Comparison of ENCODE assay signal across 1 cellular context in the genomic region with DNA sequence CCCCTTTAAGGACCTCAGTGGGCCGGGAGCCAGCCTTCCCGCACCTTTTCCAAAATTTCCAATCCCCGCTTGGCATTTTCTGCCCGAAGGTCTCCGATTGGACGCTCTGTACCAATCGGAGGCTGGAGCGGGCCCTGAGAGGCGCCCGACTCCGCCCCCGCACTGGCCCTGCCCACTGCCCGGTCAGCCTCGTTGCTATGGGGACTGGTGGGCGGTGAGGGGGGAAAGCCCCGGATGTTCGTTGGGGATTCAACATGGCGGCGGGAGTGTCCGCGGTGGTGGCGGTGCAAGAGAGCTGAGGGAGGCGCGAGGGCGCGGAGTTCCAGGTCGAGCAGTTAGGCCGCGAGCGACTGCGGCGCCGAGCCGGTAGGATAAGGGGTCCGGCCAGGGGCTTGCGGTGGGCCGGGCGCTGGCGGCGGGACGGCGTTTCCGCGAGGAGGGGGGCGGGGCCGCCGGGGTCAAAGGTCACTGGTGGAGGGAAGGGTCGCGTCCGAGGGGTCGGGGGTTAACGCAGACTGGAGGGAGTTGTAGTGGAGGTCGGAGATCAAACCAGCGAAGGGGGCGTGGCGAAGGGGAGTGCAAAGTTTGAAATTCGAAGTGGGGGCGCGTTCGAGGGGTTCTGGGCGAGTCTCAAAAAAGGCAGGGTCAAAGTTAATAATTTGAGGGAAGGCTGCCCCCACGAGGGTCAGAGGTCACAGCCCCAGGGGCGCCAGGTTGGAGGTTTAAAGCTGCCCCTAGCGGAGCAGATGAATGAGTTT.
TF ChIP-seq lines count a peak whose summit lies in the region.

PAK4 (plus strand) TSS at position 233 of the 758 bp plus-strand sequence. CDS start 43,768 bp downstream, outside the sequence.

TF ChIP-seq in K562, 482 proteins besides CTCF, POLR2A, EP300 and RAD21 (continued from another document and continues in another):
- TF ChIP-seq POLR2AphosphoS5 (IDR thresholded peaks at IDR 0.05; ENCODE audit: control insufficient read depth, insufficient read depth, low read depth, low read length): peak; percentile 72; the same call in 1 of the 2 replicates
- TF ChIP-seq E2F3 (CRISPR knock-in tag; IDR thresholded peaks at IDR 0.05): peak; percentile 71; the same call in 1 of the 2 replicates
- no peak for TF ChIP-seq CREB1 (IDR thresholded peaks at IDR 0.05)
- TF ChIP-seq CREB1 (CRISPR knock-in tag; IDR thresholded peaks at IDR 0.05): 0 out of 2 replicates have a peak, but pooled peaks have one; percentile 37
- peak; percentile 36; the same call in 1 of the 2 replicates for TF ChIP-seq DMBX1 (CRISPR knock-in tag; IDR thresholded peaks at IDR 0.05; ENCODE audit: borderline replicate concordance)
- no peak for TF ChIP-seq PURB (CRISPR knock-in tag; IDR thresholded peaks at IDR 0.05; ENCODE audit: low read depth)
- TF ChIP-seq, protein P1, sequence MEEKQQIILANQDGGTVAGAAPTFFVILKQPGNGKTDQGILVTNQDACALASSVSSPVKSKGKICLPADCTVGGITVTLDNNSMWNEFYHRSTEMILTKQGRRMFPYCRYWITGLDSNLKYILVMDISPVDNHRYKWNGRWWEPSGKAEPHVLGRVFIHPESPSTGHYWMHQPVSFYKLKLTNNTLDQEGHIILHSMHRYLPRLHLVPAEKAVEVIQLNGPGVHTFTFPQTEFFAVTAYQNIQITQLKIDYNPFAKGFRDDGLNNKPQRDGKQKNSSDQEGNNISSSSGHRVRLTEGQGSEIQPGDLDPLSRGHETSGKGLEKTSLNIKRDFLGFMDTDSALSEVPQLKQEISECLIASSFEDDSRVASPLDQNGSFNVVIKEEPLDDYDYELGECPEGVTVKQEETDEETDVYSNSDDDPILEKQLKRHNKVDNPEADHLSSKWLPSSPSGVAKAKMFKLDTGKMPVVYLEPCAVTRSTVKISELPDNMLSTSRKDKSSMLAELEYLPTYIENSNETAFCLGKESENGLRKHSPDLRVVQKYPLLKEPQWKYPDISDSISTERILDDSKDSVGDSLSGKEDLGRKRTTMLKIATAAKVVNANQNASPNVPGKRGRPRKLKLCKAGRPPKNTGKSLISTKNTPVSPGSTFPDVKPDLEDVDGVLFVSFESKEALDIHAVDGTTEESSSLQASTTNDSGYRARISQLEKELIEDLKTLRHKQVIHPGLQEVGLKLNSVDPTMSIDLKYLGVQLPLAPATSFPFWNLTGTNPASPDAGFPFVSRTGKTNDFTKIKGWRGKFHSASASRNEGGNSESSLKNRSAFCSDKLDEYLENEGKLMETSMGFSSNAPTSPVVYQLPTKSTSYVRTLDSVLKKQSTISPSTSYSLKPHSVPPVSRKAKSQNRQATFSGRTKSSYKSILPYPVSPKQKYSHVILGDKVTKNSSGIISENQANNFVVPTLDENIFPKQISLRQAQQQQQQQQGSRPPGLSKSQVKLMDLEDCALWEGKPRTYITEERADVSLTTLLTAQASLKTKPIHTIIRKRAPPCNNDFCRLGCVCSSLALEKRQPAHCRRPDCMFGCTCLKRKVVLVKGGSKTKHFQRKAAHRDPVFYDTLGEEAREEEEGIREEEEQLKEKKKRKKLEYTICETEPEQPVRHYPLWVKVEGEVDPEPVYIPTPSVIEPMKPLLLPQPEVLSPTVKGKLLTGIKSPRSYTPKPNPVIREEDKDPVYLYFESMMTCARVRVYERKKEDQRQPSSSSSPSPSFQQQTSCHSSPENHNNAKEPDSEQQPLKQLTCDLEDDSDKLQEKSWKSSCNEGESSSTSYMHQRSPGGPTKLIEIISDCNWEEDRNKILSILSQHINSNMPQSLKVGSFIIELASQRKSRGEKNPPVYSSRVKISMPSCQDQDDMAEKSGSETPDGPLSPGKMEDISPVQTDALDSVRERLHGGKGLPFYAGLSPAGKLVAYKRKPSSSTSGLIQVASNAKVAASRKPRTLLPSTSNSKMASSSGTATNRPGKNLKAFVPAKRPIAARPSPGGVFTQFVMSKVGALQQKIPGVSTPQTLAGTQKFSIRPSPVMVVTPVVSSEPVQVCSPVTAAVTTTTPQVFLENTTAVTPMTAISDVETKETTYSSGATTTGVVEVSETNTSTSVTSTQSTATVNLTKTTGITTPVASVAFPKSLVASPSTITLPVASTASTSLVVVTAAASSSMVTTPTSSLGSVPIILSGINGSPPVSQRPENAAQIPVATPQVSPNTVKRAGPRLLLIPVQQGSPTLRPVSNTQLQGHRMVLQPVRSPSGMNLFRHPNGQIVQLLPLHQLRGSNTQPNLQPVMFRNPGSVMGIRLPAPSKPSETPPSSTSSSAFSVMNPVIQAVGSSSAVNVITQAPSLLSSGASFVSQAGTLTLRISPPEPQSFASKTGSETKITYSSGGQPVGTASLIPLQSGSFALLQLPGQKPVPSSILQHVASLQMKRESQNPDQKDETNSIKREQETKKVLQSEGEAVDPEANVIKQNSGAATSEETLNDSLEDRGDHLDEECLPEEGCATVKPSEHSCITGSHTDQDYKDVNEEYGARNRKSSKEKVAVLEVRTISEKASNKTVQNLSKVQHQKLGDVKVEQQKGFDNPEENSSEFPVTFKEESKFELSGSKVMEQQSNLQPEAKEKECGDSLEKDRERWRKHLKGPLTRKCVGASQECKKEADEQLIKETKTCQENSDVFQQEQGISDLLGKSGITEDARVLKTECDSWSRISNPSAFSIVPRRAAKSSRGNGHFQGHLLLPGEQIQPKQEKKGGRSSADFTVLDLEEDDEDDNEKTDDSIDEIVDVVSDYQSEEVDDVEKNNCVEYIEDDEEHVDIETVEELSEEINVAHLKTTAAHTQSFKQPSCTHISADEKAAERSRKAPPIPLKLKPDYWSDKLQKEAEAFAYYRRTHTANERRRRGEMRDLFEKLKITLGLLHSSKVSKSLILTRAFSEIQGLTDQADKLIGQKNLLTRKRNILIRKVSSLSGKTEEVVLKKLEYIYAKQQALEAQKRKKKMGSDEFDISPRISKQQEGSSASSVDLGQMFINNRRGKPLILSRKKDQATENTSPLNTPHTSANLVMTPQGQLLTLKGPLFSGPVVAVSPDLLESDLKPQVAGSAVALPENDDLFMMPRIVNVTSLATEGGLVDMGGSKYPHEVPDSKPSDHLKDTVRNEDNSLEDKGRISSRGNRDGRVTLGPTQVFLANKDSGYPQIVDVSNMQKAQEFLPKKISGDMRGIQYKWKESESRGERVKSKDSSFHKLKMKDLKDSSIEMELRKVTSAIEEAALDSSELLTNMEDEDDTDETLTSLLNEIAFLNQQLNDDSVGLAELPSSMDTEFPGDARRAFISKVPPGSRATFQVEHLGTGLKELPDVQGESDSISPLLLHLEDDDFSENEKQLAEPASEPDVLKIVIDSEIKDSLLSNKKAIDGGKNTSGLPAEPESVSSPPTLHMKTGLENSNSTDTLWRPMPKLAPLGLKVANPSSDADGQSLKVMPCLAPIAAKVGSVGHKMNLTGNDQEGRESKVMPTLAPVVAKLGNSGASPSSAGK (IDR thresholded peaks at IDR 0.05): no peak
- peak; percentile 93 for TF ChIP-seq VEZF1 (CRISPR knock-in tag; IDR thresholded peaks at IDR 0.05)
- peak; percentile 81 for TF ChIP-seq ZBTB17 (CRISPR knock-in tag; IDR thresholded peaks at IDR 0.05)
- TF ChIP-seq SMARCC2 (IDR thresholded peaks at IDR 0.05; ENCODE audit: low read depth): no peak
- TF ChIP-seq MXD1 (CRISPR knock-in tag; IDR thresholded peaks at IDR 0.05; ENCODE audit: borderline replicate concordance, poor library complexity, severe bottlenecking): peak; percentile 51
- peak; percentile 82; the same call in 1 of the 2 replicates for TF ChIP-seq BCOR (IDR thresholded peaks at IDR 0.05)
- TF ChIP-seq NFIX (CRISPR knock-in tag; IDR thresholded peaks at IDR 0.05; ENCODE audit: low read depth): no peak
- TF ChIP-seq CEBPG (CRISPR knock-in tag; IDR thresholded peaks at IDR 0.05): no peak
- TF ChIP-seq CEBPG (tag; conservative IDR thresholded peaks at IDR 0.05 in 1 of 2, IDR thresholded peaks at IDR 0.05 in 1 of 2): no peak
- no peak for TF ChIP-seq ZC3H8 (IDR thresholded peaks at IDR 0.05)
- TF ChIP-seq FOXK2 (conservative IDR thresholded peaks at IDR 0.05 in 1 of 2, IDR thresholded peaks at IDR 0.05 in 1 of 2; ENCODE audit: low read depth in 2 of 2): peak; percentile 32 to 53; a peak in 2 of 4 replicates
- TF ChIP-seq CBFB (CRISPR knock-in tag; IDR thresholded peaks at IDR 0.05): 0 out of 2 replicates have a peak, but pooled peaks have one; percentile 52
- TF ChIP-seq RBM22 (IDR thresholded peaks at IDR 0.05; ENCODE audit: low read depth, low read length, poor library complexity, severe bottlenecking): peak; percentile 94
- TF ChIP-seq, protein P2, sequence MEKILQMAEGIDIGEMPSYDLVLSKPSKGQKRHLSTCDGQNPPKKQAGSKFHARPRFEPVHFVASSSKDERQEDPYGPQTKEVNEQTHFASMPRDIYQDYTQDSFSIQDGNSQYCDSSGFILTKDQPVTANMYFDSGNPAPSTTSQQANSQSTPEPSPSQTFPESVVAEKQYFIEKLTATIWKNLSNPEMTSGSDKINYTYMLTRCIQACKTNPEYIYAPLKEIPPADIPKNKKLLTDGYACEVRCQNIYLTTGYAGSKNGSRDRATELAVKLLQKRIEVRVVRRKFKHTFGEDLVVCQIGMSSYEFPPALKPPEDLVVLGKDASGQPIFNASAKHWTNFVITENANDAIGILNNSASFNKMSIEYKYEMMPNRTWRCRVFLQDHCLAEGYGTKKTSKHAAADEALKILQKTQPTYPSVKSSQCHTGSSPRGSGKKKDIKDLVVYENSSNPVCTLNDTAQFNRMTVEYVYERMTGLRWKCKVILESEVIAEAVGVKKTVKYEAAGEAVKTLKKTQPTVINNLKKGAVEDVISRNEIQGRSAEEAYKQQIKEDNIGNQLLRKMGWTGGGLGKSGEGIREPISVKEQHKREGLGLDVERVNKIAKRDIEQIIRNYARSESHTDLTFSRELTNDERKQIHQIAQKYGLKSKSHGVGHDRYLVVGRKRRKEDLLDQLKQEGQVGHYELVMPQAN (IDR thresholded peaks at IDR 0.05; ENCODE audit: borderline replicate concordance): peak; percentile 89
- peak; percentile 55; the same call in 1 of the 2 replicates for TF ChIP-seq ELF1 (tag; IDR thresholded peaks at IDR 0.05)
- peak; percentile 80 for TF ChIP-seq GABPB1 (CRISPR knock-in tag; IDR thresholded peaks at IDR 0.05)
- TF ChIP-seq, protein P3, sequence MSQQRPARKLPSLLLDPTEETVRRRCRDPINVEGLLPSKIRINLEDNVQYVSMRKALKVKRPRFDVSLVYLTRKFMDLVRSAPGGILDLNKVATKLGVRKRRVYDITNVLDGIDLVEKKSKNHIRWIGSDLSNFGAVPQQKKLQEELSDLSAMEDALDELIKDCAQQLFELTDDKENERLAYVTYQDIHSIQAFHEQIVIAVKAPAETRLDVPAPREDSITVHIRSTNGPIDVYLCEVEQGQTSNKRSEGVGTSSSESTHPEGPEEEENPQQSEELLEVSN (IDR thresholded peaks at IDR 0.05; ENCODE audit: borderline replicate concordance in 1 of 2, extremely low read depth in 1 of 2, insufficient read depth in 1 of 2, insufficient read length in 1 of 2, low read depth in 1 of 2, low read length in 1 of 2, poor library complexity in 1 of 2, severe bottlenecking in 1 of 2): peak in 1 of 2 experiments; percentile 27
- peak; percentile 93; the same call in 1 of the 2 replicates for TF ChIP-seq NFIC (IDR thresholded peaks at IDR 0.05)
- TF ChIP-seq, protein P4, sequence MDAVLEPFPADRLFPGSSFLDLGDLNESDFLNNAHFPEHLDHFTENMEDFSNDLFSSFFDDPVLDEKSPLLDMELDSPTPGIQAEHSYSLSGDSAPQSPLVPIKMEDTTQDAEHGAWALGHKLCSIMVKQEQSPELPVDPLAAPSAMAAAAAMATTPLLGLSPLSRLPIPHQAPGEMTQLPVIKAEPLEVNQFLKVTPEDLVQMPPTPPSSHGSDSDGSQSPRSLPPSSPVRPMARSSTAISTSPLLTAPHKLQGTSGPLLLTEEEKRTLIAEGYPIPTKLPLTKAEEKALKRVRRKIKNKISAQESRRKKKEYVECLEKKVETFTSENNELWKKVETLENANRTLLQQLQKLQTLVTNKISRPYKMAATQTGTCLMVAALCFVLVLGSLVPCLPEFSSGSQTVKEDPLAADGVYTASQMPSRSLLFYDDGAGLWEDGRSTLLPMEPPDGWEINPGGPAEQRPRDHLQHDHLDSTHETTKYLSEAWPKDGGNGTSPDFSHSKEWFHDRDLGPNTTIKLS (IDR thresholded peaks at IDR 0.05; ENCODE audit: borderline replicate concordance, low read depth): peak; percentile 62; the same call in 1 of the 2 replicates
- TF ChIP-seq, protein P5, sequence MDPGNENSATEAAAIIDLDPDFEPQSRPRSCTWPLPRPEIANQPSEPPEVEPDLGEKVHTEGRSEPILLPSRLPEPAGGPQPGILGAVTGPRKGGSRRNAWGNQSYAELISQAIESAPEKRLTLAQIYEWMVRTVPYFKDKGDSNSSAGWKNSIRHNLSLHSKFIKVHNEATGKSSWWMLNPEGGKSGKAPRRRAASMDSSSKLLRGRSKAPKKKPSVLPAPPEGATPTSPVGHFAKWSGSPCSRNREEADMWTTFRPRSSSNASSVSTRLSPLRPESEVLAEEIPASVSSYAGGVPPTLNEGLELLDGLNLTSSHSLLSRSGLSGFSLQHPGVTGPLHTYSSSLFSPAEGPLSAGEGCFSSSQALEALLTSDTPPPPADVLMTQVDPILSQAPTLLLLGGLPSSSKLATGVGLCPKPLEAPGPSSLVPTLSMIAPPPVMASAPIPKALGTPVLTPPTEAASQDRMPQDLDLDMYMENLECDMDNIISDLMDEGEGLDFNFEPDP (CRISPR knock-in tag; IDR thresholded peaks at IDR 0.05): no peak
- TF ChIP-seq, protein P6, sequence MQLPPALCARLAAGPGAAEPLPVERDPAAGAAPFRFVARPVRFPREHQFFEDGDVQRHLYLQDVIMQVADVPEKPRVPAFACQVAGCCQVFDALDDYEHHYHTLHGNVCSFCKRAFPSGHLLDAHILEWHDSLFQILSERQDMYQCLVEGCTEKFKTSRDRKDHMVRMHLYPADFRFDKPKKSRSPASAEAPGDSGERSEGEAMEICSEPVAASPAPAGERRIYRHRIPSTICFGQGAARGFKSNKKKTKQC (CRISPR knock-in tag; IDR thresholded peaks at IDR 0.05): no peak
- peak; percentile 81 for TF ChIP-seq CHD1 (IDR thresholded peaks at IDR 0.05; ENCODE audit: low read length)
- TF ChIP-seq, protein P7, sequence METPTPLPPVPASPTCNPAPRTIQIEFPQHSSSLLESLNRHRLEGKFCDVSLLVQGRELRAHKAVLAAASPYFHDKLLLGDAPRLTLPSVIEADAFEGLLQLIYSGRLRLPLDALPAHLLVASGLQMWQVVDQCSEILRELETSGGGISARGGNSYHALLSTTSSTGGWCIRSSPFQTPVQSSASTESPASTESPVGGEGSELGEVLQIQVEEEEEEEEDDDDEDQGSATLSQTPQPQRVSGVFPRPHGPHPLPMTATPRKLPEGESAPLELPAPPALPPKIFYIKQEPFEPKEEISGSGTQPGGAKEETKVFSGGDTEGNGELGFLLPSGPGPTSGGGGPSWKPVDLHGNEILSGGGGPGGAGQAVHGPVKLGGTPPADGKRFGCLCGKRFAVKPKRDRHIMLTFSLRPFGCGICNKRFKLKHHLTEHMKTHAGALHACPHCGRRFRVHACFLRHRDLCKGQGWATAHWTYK (CRISPR knock-in tag; IDR thresholded peaks at IDR 0.05): peak; percentile 85; the same call in 1 of the 2 replicates
- TF ChIP-seq ASH1L (IDR thresholded peaks at IDR 0.05; ENCODE audit: borderline replicate concordance, low read depth, partially characterized antibody): peak; percentile 81
